In the genomic region with DNA sequence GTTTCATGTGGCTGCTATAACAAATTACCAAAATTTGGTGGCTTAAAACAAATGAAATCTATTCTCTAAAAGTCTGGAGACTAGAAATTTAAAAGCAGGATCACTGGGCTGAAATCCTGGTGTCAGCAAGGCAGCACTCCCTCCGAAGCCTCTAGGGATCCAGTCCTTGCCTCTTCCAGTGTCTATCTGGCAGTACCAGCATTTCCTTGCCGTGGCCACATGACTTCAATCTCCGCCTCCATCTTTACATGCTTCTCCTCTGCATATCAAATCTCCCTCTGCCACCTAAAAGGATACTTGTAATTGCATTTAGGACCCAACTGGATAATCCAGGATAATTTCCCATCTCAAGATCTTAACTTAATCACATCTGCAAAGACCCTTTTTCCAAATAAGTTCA, we compare ENCODE assay signal across 13 cellular contexts. TPM values are rescaled to one million over a fixed set of nuclear protein-coding genes. Genes with fewer than 3 reads are reported as not detected.
A peak's percentile ranks its signal among the peaks of the same experiment; 100 is the strongest.
DNase-seq lines count a peak whose midpoint lies in the region; ATAC-seq and TF ChIP-seq lines count a peak whose summit lies in the region.
"Had no signal": no experiment of that assay in that cellular context is flagged by ENCODE, and none has a peak within 500 bp of the region (broad histone marks: within the 10 kb centered on the region; RNA-seq: fewer than 3 reads in every experiment).

No MANE protein-coding gene starts in this region.

- no peaks in the 10 kb centered on the region for H3K9me3 ChIP-seq in RWPE2 (ENCODE audit: severe bottlenecking)
- H3K9me3 ChIP-seq in mucosa of descending colon, result no peaks in the 10 kb centered on the region

- H3K36me3 ChIP-seq in RWPE2 (ENCODE audit: low read depth) (peaks cover 6% of the 10 kb centered on the region), mucosa of descending colon (ENCODE audit: low read depth) (no peaks in the 10 kb centered on the region)

- H3K4me1 ChIP-seq in RWPE2 (ENCODE audit: insufficient read depth, poor library complexity, severe bottlenecking), result peaks cover 66% of the 10 kb centered on the region
- H3K4me1 ChIP-seq in mucosa of descending colon (ENCODE audit: low read depth), result peaks cover 10% of the 10 kb centered on the region

- intact Hi-C loops in mucosa of descending colon (cut with DNase I, micrococcal nuclease), result no loop called here

- H3K27ac ChIP-seq in RWPE2 (ENCODE audit: poor library complexity, severe bottlenecking), result peak overlapping the region; percentile 98
- peak overlapping the region; percentile 26 for H3K27ac ChIP-seq in epithelial cell of prostate
- H3K27ac ChIP-seq in skin epidermis, result peak overlapping the region in 19 of 21 experiments; percentile 8 to 81 (median 42)

- DNase-seq in GM03348 (ENCODE audit: low spot score) (peak; percentile 33), RWPE2 (ENCODE audit: low spot score) (no peak), epithelial cell of prostate (ENCODE audit: low read depth, low spot score) (no peak), mucosa of descending colon (no peak)
- no peak for DNase-seq in stimulated activated CD4-positive, alpha-beta T cell treated with anti-CD3 and anti-CD28 coated beads, Interleukin-2, amount 100 ng/mL, for 48 hours
- DNase-seq: activated CD4-positive, CD25-positive, alpha-beta regulatory T cell treated with anti-CD3 and anti-CD28 coated beads, Interleukin-2, amount 50 U/mL, for 72 hours; activated effector memory CD4-positive, alpha-beta T cell treated with Interleukin-2 at 50 U/mL for 16 hours; cerebellar nuclear complex; midbrain; NCI-H1417 had no signal

- no peaks in the 10 kb centered on the region for H3K27me3 ChIP-seq in RWPE2 (ENCODE audit: insufficient read depth, poor library complexity, severe bottlenecking)

- ATAC-seq in RWPE2 (ENCODE audit: low read depth) (no peak), GM18909 (IDR thresholded peaks at IDR 0.05; ENCODE audit: poor library complexity, unreplicated experiment) (no peak), HG03095 (IDR thresholded peaks at IDR 0.05; ENCODE audit: unreplicated experiment) (no peak), mucosa of descending colon (no peak)

- H3K4me3 ChIP-seq in RWPE2 (ENCODE audit: severe bottlenecking), result no peak overlapping the region
- H3K4me3 ChIP-seq in skin epidermis, result no peak overlapping the region
- H3K4me3 ChIP-seq in mucosa of descending colon, result no peak overlapping the region

- TF ChIP-seq CTCF in RWPE2 (IDR thresholded peaks at IDR 0.05; ENCODE audit: poor library complexity, severe bottlenecking), result no peak
- TF ChIP-seq CTCF in mucosa of descending colon (IDR thresholded peaks at IDR 0.05), result no peak

RNA-seq across cellular contexts. Expression of a gene that starts 30.2 kb away (rescaled TPM):
- 10 to 100 TPM; 17.6 to 24.3 (median 20.1) TPM for total RNA-seq in mucosa of descending colon

Comparison
In these comparisons a context has a peak if more than half of its experiments do, and no peak if none do; other contexts are left out.
1. H3K27ac ChIP-seq: peak in every context shown above with its lines; median percentile 98 in RWPE2; 42 in skin epidermis; 26 in epithelial cell of prostate.